ENCODE assay signal across 8 cellular contexts in the genomic region with DNA sequence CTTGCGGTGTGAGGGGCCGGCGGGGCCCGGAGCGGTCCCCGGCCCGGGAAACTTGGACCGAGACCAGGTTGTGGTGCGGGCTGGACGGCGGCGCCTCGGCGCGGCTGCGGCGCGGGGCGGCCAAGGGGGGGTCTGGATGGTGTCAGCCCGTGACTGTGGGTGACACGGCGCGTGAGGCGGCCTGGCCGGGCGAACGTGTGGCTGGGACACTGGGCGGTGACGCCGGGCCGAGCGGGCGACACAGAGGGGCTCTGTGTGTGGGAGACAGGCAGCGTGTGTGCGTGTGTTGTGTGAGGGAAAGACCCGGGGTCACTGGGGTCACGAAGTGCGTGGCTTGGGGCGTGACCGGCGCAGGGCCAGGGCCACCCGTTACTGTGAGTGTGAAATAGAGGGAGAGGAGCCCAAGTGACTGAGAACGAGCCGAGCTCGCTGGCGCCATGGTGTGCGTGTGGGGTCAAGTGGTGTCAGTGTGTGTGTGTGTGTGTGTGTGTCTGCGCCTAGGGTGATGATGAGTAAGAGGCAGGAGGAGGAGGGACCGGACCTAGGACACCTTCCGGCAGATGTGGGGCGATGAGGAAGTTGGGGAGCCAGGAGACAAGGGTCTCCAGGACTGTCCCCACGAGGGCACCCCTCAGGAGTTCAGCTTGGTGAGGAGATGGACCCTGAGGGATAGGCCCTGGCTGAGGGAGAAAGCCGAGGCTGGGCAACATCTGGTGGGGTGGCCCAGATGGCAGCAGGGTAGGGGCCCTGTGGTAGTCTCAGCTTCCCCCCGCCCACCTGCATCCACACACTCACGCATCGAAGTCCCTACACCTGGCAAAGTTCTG. TPM values are rescaled to one million over a fixed set of nuclear protein-coding genes. Genes with fewer than 3 reads are reported as not detected.
DNase-seq lines count a peak whose midpoint lies in the region; ATAC-seq, FAIRE-seq and TF ChIP-seq lines count a peak whose summit lies in the region.

No MANE protein-coding gene starts in this region.

- no peaks in the 10 kb centered on the region for H3K27me3 ChIP-seq in endothelial cell of umbilical vein (ENCODE audit: control insufficient read depth in 2 of 2, insufficient read depth in 2 of 2, low read length in 2 of 2)

- intact Hi-C loops in endothelial cell of umbilical vein (cut with micrococcal nuclease), result loop anchor here (1.0 to 10.0 kb wide), 4 partner anchors 8 to 552 kb away; no protein-coding TSS in a partner anchor

- TF ChIP-seq CTCF in endothelial cell of umbilical vein (IDR thresholded peaks at IDR 0.05; ENCODE audit: extremely low read depth in 1 of 2, insufficient read depth in 1 of 2, low read depth in 1 of 2, low read length in 2 of 2), result no peak

- peak; percentile 57 for TF ChIP-seq POLR2A in endothelial cell of umbilical vein (IDR thresholded peaks at IDR 0.05; ENCODE audit: low read depth, low read length)

- CTCF ChIA-PET in endothelial cell of umbilical vein (lab: Charles Lee), result interaction anchor here (1.0 to 3.1 kb wide), 4 partner anchors 16 to 82 kb away, joined by 3 to 18 read pairs (median 6); no protein-coding TSS in a partner anchor

- peaks cover 56% of the 10 kb centered on the region for H3K79me2 ChIP-seq in endothelial cell of umbilical vein (ENCODE audit: control insufficient read depth, insufficient read depth, low read length)

- H3K4me1 ChIP-seq in endothelial cell of umbilical vein (ENCODE audit: control insufficient read depth, extremely low read depth, insufficient read depth, low read length), result peaks cover 2% of the 10 kb centered on the region

- TSS peak; percentile 94 for BruUV-seq in endothelial cell of umbilical vein (replicated peaks; lab: Mats Ljungman, UMichigan)

- no peaks in the 10 kb centered on the region for H4K20me1 ChIP-seq in endothelial cell of umbilical vein (replicated peaks; ENCODE audit: control insufficient read depth, extremely low read depth, insufficient read depth, low read length)

- peak; percentile 76 for DNase-seq in NOMO-1 treated with DMSO at 0.1 percent for 48 hours (lab: John Stamatoyannopoulos, UW; ENCODE audit: unreplicated experiment)
- peak; percentile 29 for DNase-seq in activated CD8-positive, alpha-beta memory T cell treated with anti-CD3 and anti-CD28 coated beads, Interleukin-2, amount 50 U/mL, for 24 hours (ENCODE audit: extremely low read depth)
- DNase-seq in endothelial cell of umbilical vein (ENCODE audit: low read depth, low spot score), result peak; percentile 59
- peak; percentile 42 for DNase-seq in mucosa of gallbladder (ENCODE audit: low spot score)
- DNase-seq in stimulated activated CD8-positive, alpha-beta memory T cell treated with anti-CD3 and anti-CD28 coated beads, Interleukin-4, amount 100 ng/mL, for 4 hours (ENCODE audit: low read depth in 2 of 2, low spot score in 1 of 2), result peak; percentile 24 to 31
- no peak for DNase-seq in DMS153 treated with DMSO at 0.1 percent for 48 hours (lab: John Stamatoyannopoulos, UW; ENCODE audit: unreplicated experiment)

- H3K9ac ChIP-seq in endothelial cell of umbilical vein (replicated peaks; ENCODE audit: extremely low read depth, insufficient read depth, low read length), result peak overlapping the region; percentile 82

- POLR2A ChIA-PET in endothelial cell of umbilical vein (lab: Charles Lee), result no interaction called here

- FAIRE-seq in endothelial cell of umbilical vein (lab: Jason Lieb, UNC), result peak; percentile 76

- peak overlapping the region; percentile 41 for H2AFZ ChIP-seq in endothelial cell of umbilical vein (ENCODE audit: low read depth, low read length)

- H3K4me3 ChIP-seq in endothelial cell of umbilical vein (replicated peaks in 1 of 3; ENCODE audit: insufficient read depth in 1 of 3, low read depth in 1 of 3, low read length in 3 of 3), result peak overlapping the region; percentile 47 to 80 (median 49)

- no peaks in the 10 kb centered on the region for H3K9me1 ChIP-seq in endothelial cell of umbilical vein (replicated peaks; ENCODE audit: control insufficient read depth, extremely low read depth, insufficient read depth, low read length)

- H3K4me2 ChIP-seq in endothelial cell of umbilical vein (ENCODE audit: insufficient read depth, low read length), result peak overlapping the region; percentile 2

- H3K36me3 ChIP-seq in endothelial cell of umbilical vein (ENCODE audit: control insufficient read depth in 2 of 2, extremely low read depth in 1 of 2, insufficient read depth in 2 of 2, low read length in 2 of 2), result no peaks in the 10 kb centered on the region

- H3K27ac ChIP-seq in endothelial cell of umbilical vein (ENCODE audit: insufficient read depth, low read depth, low read length), result peak overlapping the region; percentile 75

- ATAC-seq in GM18498 (IDR thresholded peaks at IDR 0.05; ENCODE audit: unreplicated experiment) (peak; percentile 16), HG02938 (IDR thresholded peaks at IDR 0.05; ENCODE audit: unreplicated experiment) (peak; percentile 29)

- dilution Hi-C loops in endothelial cell of umbilical vein (cut with MboI; ENCODE audit: extremely low pct_ligation_motif_present, low sequenced_read_pairs), result no loop called here

- H3K9me3 ChIP-seq in endothelial cell of umbilical vein (replicated peaks; ENCODE audit: control insufficient read depth, insufficient read depth, low read length), result no peaks in the 10 kb centered on the region

TF ChIP-seq in endothelial cell of umbilical vein, 7 proteins besides CTCF, POLR2A, EP300 and RAD21:
- TF ChIP-seq JUN (IDR thresholded peaks at IDR 0.05; ENCODE audit: borderline replicate concordance, insufficient read depth, insufficient read length, low read depth) (no peak), POLR2AphosphoS5 (IDR thresholded peaks at IDR 0.05; ENCODE audit: insufficient read depth, low read depth, low read length) (peak; percentile 64), MYC (IDR thresholded peaks at IDR 0.05; ENCODE audit: low read depth, low read length) (no peak)
- TF ChIP-seq, protein P1, sequence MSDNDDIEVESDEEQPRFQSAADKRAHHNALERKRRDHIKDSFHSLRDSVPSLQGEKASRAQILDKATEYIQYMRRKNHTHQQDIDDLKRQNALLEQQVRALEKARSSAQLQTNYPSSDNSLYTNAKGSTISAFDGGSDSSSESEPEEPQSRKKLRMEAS (IDR thresholded peaks at IDR 0.05; ENCODE audit: insufficient read depth, insufficient read length), result no peak

RNA-seq across cellular contexts. Expression of a gene that starts 0.8 kb away (rescaled TPM):
- total RNA-seq in endothelial cell of umbilical vein, result 12.6 and 13.1 TPM in 2 replicates
- polyA plus RNA-seq in endothelial cell of umbilical vein, result 6.7 and 8.2 TPM in 2 replicates
- 4.0 and 5.0 TPM in 2 replicates for polyA plus RNA-seq in endothelial cell of umbilical vein (2011; cell fraction: cytosol; rRNA removed)
- 20.8 and 21.9 TPM in 2 replicates for polyA plus RNA-seq in endothelial cell of umbilical vein (2011; cell fraction: nucleus; rRNA removed)
- polyA plus RNA-seq in endothelial cell of umbilical vein (2012), result 6.5 and 8.8 TPM in 2 replicates
- polyA minus RNA-seq in endothelial cell of umbilical vein, result 6.7 and 6.8 TPM in 2 replicates
- polyA minus RNA-seq in endothelial cell of umbilical vein (2011; cell fraction: cytosol; rRNA and poly(A)+ RNA removed), result 8.7 TPM
- polyA minus RNA-seq in endothelial cell of umbilical vein (2011; cell fraction: nucleus; rRNA and poly(A)+ RNA removed), result 9.9 and 12.0 TPM in 2 replicates
- total RNA-seq in mucosa of gallbladder, result 5.9 TPM
